Comparison of ENCODE assay signal across 17 cellular contexts in the genomic region with DNA sequence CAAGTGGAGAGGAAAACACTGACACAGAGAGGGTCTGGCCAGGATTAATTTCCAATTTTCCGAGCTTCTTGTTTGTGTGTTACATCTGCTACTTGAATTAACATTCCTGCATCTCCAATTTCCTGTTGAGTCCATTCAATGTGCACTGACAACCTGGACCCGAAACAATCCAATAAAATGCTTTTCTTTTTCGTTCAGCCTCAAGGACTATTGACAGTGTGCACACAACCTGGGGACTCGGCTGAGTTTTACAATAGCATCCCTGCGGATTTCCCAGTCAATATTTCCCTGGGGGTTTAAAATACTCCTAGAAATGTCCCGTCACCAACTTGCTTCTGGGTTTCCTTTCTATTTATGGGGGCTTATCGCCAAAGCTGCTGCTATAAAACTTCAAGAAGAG. TPM values are rescaled to one million over a fixed set of nuclear protein-coding genes. Genes with fewer than 3 reads are reported as not detected.
"Had no signal": no experiment of that assay in that cellular context is flagged by ENCODE, and none has a peak within 500 bp of the region (broad histone marks: within the 10 kb centered on the region; RNA-seq: fewer than 3 reads in every experiment).

No MANE protein-coding gene starts in this region.

- DNase-seq: activated naive CD4-positive, alpha-beta T cell treated with anti-CD3 and anti-CD28 coated beads, Interleukin-2, amount 50 U/mL, for 16 hours; adrenal gland; effector memory CD8-positive, alpha-beta T cell; gastrocnemius medialis; left ventricle myocardium inferior; spleen; stimulated activated naive CD4-positive, alpha-beta T cell treated with Interleukin-2 at 50 U/mL for 16 hours had no signal

- H3K4me1 ChIP-seq: adrenal gland had no signal

- H3K4me3 Mint-ChIP-seq: dendritic cell treated with granulocyte-macrophage colony-stimulating factor and Interleukin-4, amounts not matched to agents 40 ng/mL and 50 ng/mL, for 4 days; memory B cell; nephron; type B pancreatic cell had no signal

- H3K9me3 ChIP-seq: adrenal gland, gastrocnemius medialis, left ventricle myocardium inferior, spleen had no signal

- H3K27ac ChIP-seq: adrenal gland, epithelial cell of prostate, gastrocnemius medialis, left ventricle myocardium inferior, spleen had no signal

- H3K36me3 ChIP-seq: adrenal gland, gastrocnemius medialis, left ventricle myocardium inferior, spleen had no signal

- H3K36me3 Mint-ChIP-seq: memory B cell, type B pancreatic cell had no signal

- H3K9me3 Mint-ChIP-seq: dendritic cell treated with granulocyte-macrophage colony-stimulating factor and Interleukin-4, amounts not matched to agents 40 ng/mL and 50 ng/mL, for 4 days; effector memory CD8-positive, alpha-beta T cell; memory B cell; nephron; type B pancreatic cell had no signal

- H3K4me3 ChIP-seq: adrenal gland, gastrocnemius medialis, left ventricle myocardium inferior, spleen had no signal

- ATAC-seq: activated CD4-positive, CD25-positive, alpha-beta regulatory T cell treated with anti-CD3 and anti-CD28 coated beads, Interleukin-2, amount 50 U/mL, for 24 hours; effector memory CD8-positive, alpha-beta T cell; gastrocnemius medialis; sciatic nerve had no signal

RNA-seq across cellular contexts. Expression of gene MLN, which starts 5.0 kb away (rescaled TPM):
- total RNA-seq: adrenal gland, gastrocnemius medialis, left ventricle myocardium inferior, osteoblast, pulmonary artery endothelial cell, sciatic nerve, spleen had no signal
- polyA plus RNA-seq: adrenal gland, keratinocyte, spleen had no signal
